Comparison of ENCODE assay signal across 1 cellular context in genomic region chr10:91206427-91206826, GRCh38.
TF ChIP-seq lines count a peak whose summit lies in the region.

No MANE protein-coding gene starts in this region.

TF ChIP-seq in HepG2, 621 proteins besides CTCF, POLR2A, EP300 and RAD21 (continued from another document and continues in another):
- TF ChIP-seq ZNF576 (CRISPR knock-in tag; IDR thresholded peaks at IDR 0.05) = no peak
- TF ChIP-seq TCF7 (IDR thresholded peaks at IDR 0.05; ENCODE audit: low read depth) = no peak
- TF ChIP-seq CEBPG (CRISPR knock-in tag; IDR thresholded peaks at IDR 0.05) = peak; percentile 83
- no peak for TF ChIP-seq GMEB2 (CRISPR knock-in tag; IDR thresholded peaks at IDR 0.05; ENCODE audit: low read depth)
- TF ChIP-seq HBP1 (CRISPR knock-in tag; IDR thresholded peaks at IDR 0.05; ENCODE audit: low read depth) = no peak
- no peak for TF ChIP-seq NBN (conservative IDR thresholded peaks at IDR 0.05)
- no peak for TF ChIP-seq HNF1A (IDR thresholded peaks at IDR 0.05; ENCODE audit: low read depth)
- no peak for TF ChIP-seq HNF1A (CRISPR knock-in tag; IDR thresholded peaks at IDR 0.05; ENCODE audit: borderline replicate concordance)
- TF ChIP-seq SMC3 (IDR thresholded peaks at IDR 0.05; ENCODE audit: low read length) = no peak
- TF ChIP-seq KIAA2018 (CRISPR knock-in tag; IDR thresholded peaks at IDR 0.05; ENCODE audit: borderline replicate concordance) = no peak
- no peak for TF ChIP-seq ZNF747 (CRISPR knock-in tag; IDR thresholded peaks at IDR 0.05; ENCODE audit: borderline replicate concordance)
- no peak for TF ChIP-seq NFRKB (IDR thresholded peaks at IDR 0.05)
- no peak for TF ChIP-seq ZNF34 (CRISPR knock-in tag; IDR thresholded peaks at IDR 0.05; ENCODE audit: borderline replicate concordance)
- peak; percentile 66; the same call in 1 of the 2 replicates for TF ChIP-seq ARID2 (CRISPR knock-in tag; IDR thresholded peaks at IDR 0.05; ENCODE audit: borderline replicate concordance)
- no peak for TF ChIP-seq MED13 (CRISPR knock-in tag; IDR thresholded peaks at IDR 0.05)
- no peak for TF ChIP-seq ZNF24 (IDR thresholded peaks at IDR 0.05)
- TF ChIP-seq ZNF460 (CRISPR knock-in tag; IDR thresholded peaks at IDR 0.05; ENCODE audit: borderline replicate concordance) = no peak
- no peak for TF ChIP-seq NR2F2 (IDR thresholded peaks at IDR 0.05; ENCODE audit: borderline replicate concordance, low read depth)
- TF ChIP-seq EHMT2 (IDR thresholded peaks at IDR 0.05; ENCODE audit: borderline replicate concordance, low read depth, low read length) = no peak
- no peak for TF ChIP-seq ZNF441 (CRISPR knock-in tag; IDR thresholded peaks at IDR 0.05; ENCODE audit: borderline replicate concordance)
- TF ChIP-seq MEIS2 (CRISPR knock-in tag; IDR thresholded peaks at IDR 0.05) = no peak
- no peak for TF ChIP-seq ZNF124 (CRISPR knock-in tag; IDR thresholded peaks at IDR 0.05)
- TF ChIP-seq ZNF720 (CRISPR knock-in tag; IDR thresholded peaks at IDR 0.05) = no peak
- no peak for TF ChIP-seq NR2C2 (CRISPR knock-in tag; IDR thresholded peaks at IDR 0.05; ENCODE audit: borderline replicate concordance)
- TF ChIP-seq, protein P1, sequence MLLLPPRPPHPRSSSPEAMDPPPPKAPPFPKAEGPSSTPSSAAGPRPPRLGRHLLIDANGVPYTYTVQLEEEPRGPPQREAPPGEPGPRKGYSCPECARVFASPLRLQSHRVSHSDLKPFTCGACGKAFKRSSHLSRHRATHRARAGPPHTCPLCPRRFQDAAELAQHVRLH (CRISPR knock-in tag; IDR thresholded peaks at IDR 0.05; ENCODE audit: borderline replicate concordance, low read depth) = no peak
- TF ChIP-seq CBX5 (CRISPR knock-in tag; IDR thresholded peaks at IDR 0.05; ENCODE audit: borderline replicate concordance) = no peak
- no peak for TF ChIP-seq HDAC6 (IDR thresholded peaks at IDR 0.05; ENCODE audit: low read depth, low read length)
- TF ChIP-seq GFI1 (CRISPR knock-in tag; IDR thresholded peaks at IDR 0.05; ENCODE audit: borderline replicate concordance) = no peak
- no peak for TF ChIP-seq ZSCAN20 (CRISPR knock-in tag; IDR thresholded peaks at IDR 0.05; ENCODE audit: borderline replicate concordance)
- no peak for TF ChIP-seq RXRA (CRISPR knock-in tag; IDR thresholded peaks at IDR 0.05)
- TF ChIP-seq ZNF224 (CRISPR knock-in tag; IDR thresholded peaks at IDR 0.05) = no peak
- 0 out of 2 replicates have a peak, but pooled peaks have one; percentile 18 for TF ChIP-seq ZNF331 (CRISPR knock-in tag; IDR thresholded peaks at IDR 0.05)
- no peak for TF ChIP-seq ZMAT3 (CRISPR knock-in tag; conservative IDR thresholded peaks at IDR 0.05)
- no peak for TF ChIP-seq ZNF674 (CRISPR knock-in tag; IDR thresholded peaks at IDR 0.05; ENCODE audit: low read depth)
- TF ChIP-seq, protein P2, sequence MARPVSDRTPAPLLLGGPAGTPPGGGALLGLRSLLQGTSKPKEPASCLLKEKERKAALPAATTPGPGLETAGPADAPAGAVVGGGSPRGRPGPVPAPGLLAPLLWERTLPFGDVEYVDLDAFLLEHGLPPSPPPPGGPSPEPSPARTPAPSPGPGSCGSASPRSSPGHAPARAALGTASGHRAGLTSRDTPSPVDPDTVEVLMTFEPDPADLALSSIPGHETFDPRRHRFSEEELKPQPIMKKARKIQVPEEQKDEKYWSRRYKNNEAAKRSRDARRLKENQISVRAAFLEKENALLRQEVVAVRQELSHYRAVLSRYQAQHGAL (CRISPR knock-in tag; IDR thresholded peaks at IDR 0.05; ENCODE audit: not compliant biosample characterization) = no peak
- peak; percentile 81 for TF ChIP-seq CEBPB (IDR thresholded peaks at IDR 0.05; ENCODE audit: borderline replicate concordance, low read depth, low read length)
- no peak for TF ChIP-seq CC2D1A (CRISPR knock-in tag; IDR thresholded peaks at IDR 0.05)
- TF ChIP-seq CBX2 (IDR thresholded peaks at IDR 0.05; ENCODE audit: low read depth, low read length) = no peak
- TF ChIP-seq CBX2 (CRISPR knock-in tag; IDR thresholded peaks at IDR 0.05; ENCODE audit: low read depth) = no peak
- 0 out of 2 replicates have a peak, but pooled peaks have one; percentile 34 for TF ChIP-seq ZNF292 (CRISPR knock-in tag; IDR thresholded peaks at IDR 0.05; ENCODE audit: borderline replicate concordance, low read depth)
- no peak for TF ChIP-seq PPARG (CRISPR knock-in tag; conservative IDR thresholded peaks at IDR 0.05)
- TF ChIP-seq FOSL1 (CRISPR knock-in tag; IDR thresholded peaks at IDR 0.05; ENCODE audit: borderline replicate concordance) = no peak
- TF ChIP-seq FOXP1 (IDR thresholded peaks at IDR 0.05) = no peak
- no peak for TF ChIP-seq FOXP1 (CRISPR knock-in tag; IDR thresholded peaks at IDR 0.05)
- TF ChIP-seq ISX (CRISPR knock-in tag; conservative IDR thresholded peaks at IDR 0.05) = no peak
